Comparison of ENCODE assay signal across 13 cellular contexts in the genomic region with DNA sequence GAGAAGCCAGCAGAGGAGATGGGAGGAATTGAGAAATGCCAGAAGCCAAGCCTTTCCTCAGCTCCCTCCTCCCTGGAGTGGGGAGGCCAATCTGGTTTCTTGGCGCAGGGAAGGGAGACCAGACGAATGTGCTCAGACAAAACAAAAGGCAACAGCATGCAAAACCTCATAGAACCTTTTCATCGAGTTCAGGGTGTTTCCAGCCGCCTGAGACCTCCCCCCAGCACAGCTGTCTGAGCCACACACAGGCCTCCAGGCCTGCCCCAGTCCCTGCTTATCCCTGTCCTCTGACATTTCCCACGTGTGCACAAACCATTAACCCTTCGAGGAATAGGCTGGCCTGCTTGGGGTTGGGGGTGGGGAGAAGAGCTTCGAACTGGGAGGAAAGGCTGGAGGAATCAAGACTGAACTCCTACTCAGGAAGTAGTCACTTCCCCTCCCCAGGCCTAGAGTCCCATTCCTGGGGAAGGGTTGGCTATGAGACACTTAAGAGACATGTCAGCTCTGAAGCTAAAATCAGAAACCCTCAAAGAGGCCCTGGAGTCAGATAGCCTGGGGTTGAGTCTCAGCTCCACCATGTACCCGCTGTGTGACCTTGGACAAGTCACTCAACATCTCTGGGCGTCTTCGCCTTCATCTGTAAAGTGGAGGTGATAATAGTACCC. TPM values are rescaled to one million over a fixed set of nuclear protein-coding genes. Genes with fewer than 3 reads are reported as not detected.
DNase-seq lines count a peak whose midpoint lies in the region; ATAC-seq, FAIRE-seq and TF ChIP-seq lines count a peak whose summit lies in the region.
"Had no signal": no experiment of that assay in that cellular context is flagged by ENCODE, and none has a peak within 500 bp of the region (broad histone marks: within the 10 kb centered on the region; RNA-seq: fewer than 3 reads in every experiment).

No MANE protein-coding gene starts in this region.

- H3K4me1 ChIP-seq in astrocyte (ENCODE audit: insufficient read depth, low read length) (peaks cover 29% of the 10 kb centered on the region), sigmoid colon (peaks cover 0 to 8% (median 8%) of the 10 kb centered on the region in 4 donors)

- H3K27ac ChIP-seq in astrocyte (ENCODE audit: low read depth, low read length), result peak overlapping the region; percentile 69
- H3K27ac ChIP-seq in sigmoid colon, result peak overlapping the region; percentile 33 to 47 (median 36)

- WGBS in sigmoid colon, 2 donors, result 54 to 74% methylated on average over 10 of the region's 10 CpGs

- H3K9me3 ChIP-seq in astrocyte (ENCODE audit: insufficient read depth, low read depth, low read length) (no peaks in the 10 kb centered on the region), sigmoid colon (no peaks in the 10 kb centered on the region)

- no peak for FAIRE-seq in astrocyte (lab: Jason Lieb, UNC)
- FAIRE-seq: frontal cortex had no signal

- CTCF ChIA-PET in HEK293T (lab: Yijun Ruan, JAX), result interaction anchor here (0.8 to 1.4 kb wide), 2 partner anchors 11 kb away, joined by 3 to 5 read pairs; partner anchors contain the start of gene TBX3

- intact Hi-C loops in left ventricle myocardium superior (cut with micrococcal nuclease), result no loop called here
- intact Hi-C loops in sigmoid colon (cut with DNase I), result no loop called here

- peak overlapping the region; percentile 94 for H3K4me2 ChIP-seq in astrocyte (ENCODE audit: low read length)

- H3K9me3 Mint-ChIP-seq in astrocyte (ENCODE audit: unreplicated experiment), result peaks cover 6% of the 10 kb centered on the region

- H3K4me1 Mint-ChIP-seq in astrocyte (ENCODE audit: low read depth, unreplicated experiment), result peaks cover 2% of the 10 kb centered on the region

- H3K4me3 ChIP-seq in astrocyte (ENCODE audit: insufficient read depth, low read depth, low read length) (peak overlapping the region; percentile 37), sigmoid colon (no peak overlapping the region)

- no peak overlapping the region for H3K27ac Mint-ChIP-seq in astrocyte (ENCODE audit: unreplicated experiment)
- H3K27ac Mint-ChIP-seq: naive B cell had no signal

- peaks cover 6% of the 10 kb centered on the region for H3K36me3 Mint-ChIP-seq in astrocyte (ENCODE audit: low read depth, unreplicated experiment)
- H3K36me3 Mint-ChIP-seq: naive B cell had no signal

- peak; percentile 91 for DNase-seq in EL
- DNase-seq in astrocyte (ENCODE audit: low read depth), result peak; percentile 78
- no peak for DNase-seq in left ventricle myocardium superior
- peak; percentile 70 for DNase-seq in sigmoid colon
- no peak for DNase-seq in HEK293T (ENCODE audit: extremely low spot score)
- DNase-seq in cortex of kidney (lab: John Stamatoyannopoulos, UW), result no peak
- no peak for DNase-seq in ecto neural progenitor cell (ENCODE audit: low spot score)
- DNase-seq: DND-41; naive B cell; NCI-H2029; stimulated activated CD4-positive, alpha-beta T cell treated with anti-CD3 and anti-CD28 coated beads, Interleukin-4, amount 100 ng/mL, for 24 hours had no signal

- peaks cover 11% of the 10 kb centered on the region for H3K36me3 ChIP-seq in astrocyte (ENCODE audit: insufficient read depth, low read length)
- H3K36me3 ChIP-seq in sigmoid colon, result no peaks in the 10 kb centered on the region

- ATAC-seq in left ventricle myocardium superior (peak; percentile 61), HG03439 (IDR thresholded peaks at IDR 0.05; ENCODE audit: unreplicated experiment) (no peak)

- TF ChIP-seq POLR2A in sigmoid colon (IDR thresholded peaks at IDR 0.05), result no peak

- TF ChIP-seq CTCF in astrocyte (IDR thresholded peaks at IDR 0.05; ENCODE audit: insufficient read depth, low read depth, low read length), result no peak
- no peak for TF ChIP-seq CTCF in sigmoid colon (IDR thresholded peaks at IDR 0.05)

- H2AFZ ChIP-seq in astrocyte (ENCODE audit: low read depth, low read length), result no peak overlapping the region

- H3K79me2 ChIP-seq in astrocyte (ENCODE audit: insufficient read depth, low read length), result peaks cover 71% of the 10 kb centered on the region

- POLR2A ChIA-PET in HEK293T (lab: Yijun Ruan, JAX), result interaction anchor here (8.8 kb wide), 1 partner anchor 10 kb away, joined by 62 read pairs; the partner anchor contains the start of gene TBX3

- peaks cover 85% of the 10 kb centered on the region for H3K27me3 Mint-ChIP-seq in astrocyte (ENCODE audit: low read depth, unreplicated experiment)

- H3K9ac ChIP-seq in astrocyte (ENCODE audit: low read length), result peak overlapping the region; percentile 67

- no peaks in the 10 kb centered on the region for H3K27me3 ChIP-seq in astrocyte (ENCODE audit: insufficient read depth, low read length)
- peaks cover 2 to 31% (median 16%) of the 10 kb centered on the region in 3 donors for H3K27me3 ChIP-seq in sigmoid colon

- H3K4me3 Mint-ChIP-seq in astrocyte (ENCODE audit: unreplicated experiment), result no peak overlapping the region

- TF ChIP-seq EP300 in sigmoid colon (IDR thresholded peaks at IDR 0.05), result no peak

- H4K20me1 ChIP-seq in astrocyte (ENCODE audit: insufficient read depth, low read length), result peaks cover 13% of the 10 kb centered on the region

TF ChIP-seq in HEK293T, 16 proteins besides CTCF, POLR2A, EP300 and RAD21:
- no peak for TF ChIP-seq HDGF (IDR thresholded peaks at IDR 0.05; ENCODE audit: borderline replicate concordance)
- TF ChIP-seq L3MBTL2 (conservative IDR thresholded peaks at IDR 0.05), result no peak
- no peak for TF ChIP-seq SP1 (IDR thresholded peaks at IDR 0.05)
- TF ChIP-seq BHLHE40 (IDR thresholded peaks at IDR 0.05; ENCODE audit: borderline replicate concordance), result no peak
- no peak for TF ChIP-seq FOXA1 (IDR thresholded peaks at IDR 0.05)

RNA-seq across cellular contexts. Expression of gene TBX3, which starts 10.7 kb away (rescaled TPM):
- total RNA-seq in astrocyte (1.1 and 2.0 TPM in 2 replicates), left ventricle myocardium superior (16.3 TPM), sigmoid colon (1 to 10 TPM; 6.2 to 9.7 (median 7.6) TPM)
- polyA plus RNA-seq in sigmoid colon, result 1 to 10 TPM; 2.3 to 5.3 (median 2.4) TPM

Comparison
In these comparisons a context has a peak if more than half of its experiments do, and no peak if none do; other contexts are left out.
1. DNase-seq: peak in EL (single experiment), astrocyte (single experiment) and sigmoid colon (single experiment); none in left ventricle myocardium superior (single experiment), HEK293T (single experiment), cortex of kidney (single experiment) and ecto neural progenitor cell (single experiment).